13 cellular contexts compared by ENCODE assay signal in the genomic region with DNA sequence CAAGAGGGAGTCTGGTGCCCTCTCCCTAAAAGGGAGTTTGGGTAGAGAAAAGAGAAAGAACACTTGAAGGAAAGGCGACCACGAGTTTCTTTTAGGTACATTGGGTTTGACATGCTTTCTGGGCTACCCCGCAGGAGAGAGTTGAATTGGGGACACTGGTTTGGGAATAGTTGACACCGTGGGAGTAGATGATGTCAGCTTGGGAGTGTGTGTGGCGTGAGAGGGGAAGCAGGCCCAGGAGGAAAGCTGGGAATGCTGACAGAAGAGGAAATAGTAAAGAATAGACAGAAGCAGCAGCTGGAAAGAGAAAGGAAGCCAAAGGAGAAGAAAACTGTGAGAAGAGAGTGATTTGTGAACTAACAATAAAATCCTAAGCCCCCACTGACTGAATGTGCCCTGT.
A peak's percentile ranks its signal among the peaks of the same experiment; 100 is the strongest.
DNase-seq lines count a peak whose midpoint lies in the region; ATAC-seq and TF ChIP-seq lines count a peak whose summit lies in the region.
"Had no signal": no experiment of that assay in that cellular context is flagged by ENCODE, and none has a peak within 500 bp of the region (broad histone marks: within the 10 kb centered on the region; RNA-seq: fewer than 3 reads in every experiment).

No MANE protein-coding gene starts in this region.

- TF ChIP-seq CTCF in fibroblast of pulmonary artery (IDR thresholded peaks at IDR 0.05; ENCODE audit: low read length, missing control alignments): no peak

- H3K4me3 ChIP-seq in fibroblast of pulmonary artery (replicated peaks; ENCODE audit: low read depth, low read length): no peak overlapping the region

- ATAC-seq in left ventricle myocardium superior (peak; percentile 28), HG03457 (IDR thresholded peaks at IDR 0.05; ENCODE audit: unreplicated experiment) (no peak)
- ATAC-seq: HCT116 had no signal

- DNase-seq in left ventricle myocardium superior (no peak), cardiac septum (ENCODE audit: low spot score) (no peak), dermis microvascular lymphatic vessel endothelial cell (ENCODE audit: low read depth in 2 of 2) (peak; percentile 48 to 77), fibroblast of pulmonary artery (ENCODE audit: low read depth) (peak; percentile 40), H4 (ENCODE audit: low spot score) (no peak), EL (no peak)
- DNase-seq: ACHN; C1 segment of cervical spinal cord; Calu3; CD4-positive, alpha-beta T cell; DMS 273 treated with DMSO at 0.1 percent for 48 hours had no signal

- intact Hi-C loops in left ventricle myocardium superior (cut with micrococcal nuclease): no loop called here
- intact Hi-C loops in cardiac septum (cut with DNase I): no loop called here

Comparison
In these comparisons a context has a peak if more than half of its experiments do, and no peak if none do; other contexts are left out.
1. DNase-seq: peak in dermis microvascular lymphatic vessel endothelial cell (2 of 2) and fibroblast of pulmonary artery (single experiment); none in left ventricle myocardium superior (single experiment), cardiac septum (single experiment), H4 (single experiment) and EL (single experiment).